Comparison of ENCODE assay signal across 1 cellular context in the genomic region with DNA sequence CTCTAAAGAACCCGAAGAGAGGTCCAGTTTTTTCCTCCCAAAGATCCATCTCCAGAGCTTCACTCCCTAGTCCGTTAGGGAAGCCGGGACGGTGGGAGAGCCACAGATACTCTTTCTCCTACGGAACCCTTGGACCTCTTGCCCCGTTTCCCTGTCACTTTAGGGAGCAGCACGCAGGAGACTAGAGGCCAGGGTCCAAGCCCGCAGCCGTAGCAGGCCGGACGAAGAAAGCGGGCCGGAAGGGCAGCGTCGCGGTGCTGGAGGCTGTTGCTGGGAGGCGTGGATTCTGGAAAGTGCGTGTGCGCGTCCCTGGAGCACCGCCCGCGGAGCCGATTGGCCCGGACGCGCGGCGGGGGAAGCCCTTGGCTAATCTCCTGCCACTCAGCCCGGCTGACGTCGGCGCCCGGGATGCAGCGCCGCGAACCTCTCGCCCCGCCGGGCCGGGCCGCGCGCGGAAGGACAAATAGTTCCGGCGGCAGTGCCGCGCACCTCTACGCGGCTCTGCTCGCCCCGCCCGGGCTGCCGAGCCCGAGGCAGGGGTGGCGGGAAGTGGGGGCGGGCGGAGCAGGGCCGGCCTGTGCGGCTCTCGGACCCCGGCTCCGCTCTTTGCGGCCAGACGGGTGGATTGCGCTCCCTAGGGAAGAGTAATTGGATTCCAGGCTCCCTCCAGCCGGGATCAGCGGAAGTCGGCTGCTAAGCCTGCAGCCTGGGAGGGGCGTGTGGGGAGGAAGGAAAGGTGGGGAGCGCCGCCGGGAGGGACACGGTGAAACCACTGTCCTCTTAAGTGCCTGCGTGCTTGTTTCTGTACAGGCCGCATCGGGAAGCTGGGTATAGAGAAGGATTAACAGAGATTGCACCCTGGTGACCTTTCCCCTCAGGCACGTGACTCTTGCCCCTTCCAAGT.
TF ChIP-seq lines count a peak whose summit lies in the region.

No MANE protein-coding gene starts in this region.

TF ChIP-seq in HepG2, 621 proteins besides CTCF, POLR2A, EP300 and RAD21 (continued from another document and continues in another):
- TF ChIP-seq, protein P1, sequence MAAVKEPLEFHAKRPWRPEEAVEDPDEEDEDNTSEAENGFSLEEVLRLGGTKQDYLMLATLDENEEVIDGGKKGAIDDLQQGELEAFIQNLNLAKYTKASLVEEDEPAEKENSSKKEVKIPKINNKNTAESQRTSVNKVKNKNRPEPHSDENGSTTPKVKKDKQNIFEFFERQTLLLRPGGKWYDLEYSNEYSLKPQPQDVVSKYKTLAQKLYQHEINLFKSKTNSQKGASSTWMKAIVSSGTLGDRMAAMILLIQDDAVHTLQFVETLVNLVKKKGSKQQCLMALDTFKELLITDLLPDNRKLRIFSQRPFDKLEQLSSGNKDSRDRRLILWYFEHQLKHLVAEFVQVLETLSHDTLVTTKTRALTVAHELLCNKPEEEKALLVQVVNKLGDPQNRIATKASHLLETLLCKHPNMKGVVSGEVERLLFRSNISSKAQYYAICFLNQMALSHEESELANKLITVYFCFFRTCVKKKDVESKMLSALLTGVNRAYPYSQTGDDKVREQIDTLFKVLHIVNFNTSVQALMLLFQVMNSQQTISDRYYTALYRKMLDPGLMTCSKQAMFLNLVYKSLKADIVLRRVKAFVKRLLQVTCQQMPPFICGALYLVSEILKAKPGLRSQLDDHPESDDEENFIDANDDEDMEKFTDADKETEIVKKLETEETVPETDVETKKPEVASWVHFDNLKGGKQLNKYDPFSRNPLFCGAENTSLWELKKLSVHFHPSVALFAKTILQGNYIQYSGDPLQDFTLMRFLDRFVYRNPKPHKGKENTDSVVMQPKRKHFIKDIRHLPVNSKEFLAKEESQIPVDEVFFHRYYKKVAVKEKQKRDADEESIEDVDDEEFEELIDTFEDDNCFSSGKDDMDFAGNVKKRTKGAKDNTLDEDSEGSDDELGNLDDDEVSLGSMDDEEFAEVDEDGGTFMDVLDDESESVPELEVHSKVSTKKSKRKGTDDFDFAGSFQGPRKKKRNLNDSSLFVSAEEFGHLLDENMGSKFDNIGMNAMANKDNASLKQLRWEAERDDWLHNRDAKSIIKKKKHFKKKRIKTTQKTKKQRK (IDR thresholded peaks at IDR 0.05; ENCODE audit: low read length), result no peak
- TF ChIP-seq ZNF558 (CRISPR knock-in tag; IDR thresholded peaks at IDR 0.05; ENCODE audit: borderline replicate concordance) (no peak; the same call in 1 of the 2 replicates), ZBTB8A (CRISPR knock-in tag; IDR thresholded peaks at IDR 0.05; ENCODE audit: borderline replicate concordance, low read depth) (no peak), KLF11 (CRISPR knock-in tag; IDR thresholded peaks at IDR 0.05) (0 out of 2 replicates have a peak, but pooled peaks have one; percentile 19), ZNF431 (CRISPR knock-in tag; IDR thresholded peaks at IDR 0.05; ENCODE audit: borderline replicate concordance, low read depth) (peak; percentile 65; the same call in 1 of the 2 replicates), NFE2 (CRISPR knock-in tag; IDR thresholded peaks at IDR 0.05) (no peak), NBN (conservative IDR thresholded peaks at IDR 0.05) (no peak), SAP130 (CRISPR knock-in tag; IDR thresholded peaks at IDR 0.05; ENCODE audit: low read depth) (peak; percentile 72), TMF1 (CRISPR knock-in tag; IDR thresholded peaks at IDR 0.05; ENCODE audit: low read depth) (peak; percentile 77), ZNF331 (CRISPR knock-in tag; IDR thresholded peaks at IDR 0.05) (0 out of 2 replicates have a peak, but pooled peaks have one; percentile 39), CAMTA2 (CRISPR knock-in tag; IDR thresholded peaks at IDR 0.05; ENCODE audit: borderline replicate concordance) (no peak), ZNF839 (CRISPR knock-in tag; IDR thresholded peaks at IDR 0.05; ENCODE audit: borderline replicate concordance) (peak; percentile 93), ZNF629 (CRISPR knock-in tag; conservative IDR thresholded peaks at IDR 0.05) (peak; percentile 70), SMAD9 (CRISPR knock-in tag; IDR thresholded peaks at IDR 0.05) (no peak; the same call in 1 of the 2 replicates)
- TF ChIP-seq, protein P2, sequence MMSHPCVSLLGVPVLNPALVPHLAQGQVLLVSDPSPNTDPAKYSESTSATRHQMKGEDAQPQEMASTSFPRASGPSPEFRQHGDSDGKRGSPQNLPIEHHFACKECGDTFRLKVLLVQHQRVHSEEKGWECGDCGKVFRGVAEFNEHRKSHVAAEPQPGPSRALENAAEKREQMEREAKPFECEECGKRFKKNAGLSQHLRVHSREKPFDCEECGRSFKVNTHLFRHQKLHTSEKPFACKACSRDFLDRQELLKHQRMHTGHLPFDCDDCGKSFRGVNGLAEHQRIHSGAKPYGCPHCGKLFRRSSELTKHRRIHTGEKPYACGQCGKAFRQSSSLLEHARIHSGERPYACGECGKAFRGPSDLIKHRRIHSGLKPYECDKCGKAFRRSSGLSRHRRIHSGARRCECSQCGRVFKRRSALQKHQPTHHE (CRISPR knock-in tag; IDR thresholded peaks at IDR 0.05; ENCODE audit: borderline replicate concordance), result no peak; the same call in 1 of the 2 replicates
- TF ChIP-seq, protein P3, sequence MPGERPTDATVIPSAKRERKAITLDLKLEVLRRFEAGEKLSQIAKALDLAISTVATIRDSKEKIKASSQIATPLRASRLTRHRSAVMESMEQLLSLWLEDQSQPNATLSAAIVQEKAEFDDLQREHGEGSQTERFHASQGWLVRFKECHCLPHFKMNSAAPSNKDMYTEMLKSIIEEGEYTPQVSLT (CRISPR knock-in tag; IDR thresholded peaks at IDR 0.05; ENCODE audit: borderline replicate concordance, low read depth), result peak; percentile 67; the same call in 1 of the 2 replicates
- TF ChIP-seq, protein P4, sequence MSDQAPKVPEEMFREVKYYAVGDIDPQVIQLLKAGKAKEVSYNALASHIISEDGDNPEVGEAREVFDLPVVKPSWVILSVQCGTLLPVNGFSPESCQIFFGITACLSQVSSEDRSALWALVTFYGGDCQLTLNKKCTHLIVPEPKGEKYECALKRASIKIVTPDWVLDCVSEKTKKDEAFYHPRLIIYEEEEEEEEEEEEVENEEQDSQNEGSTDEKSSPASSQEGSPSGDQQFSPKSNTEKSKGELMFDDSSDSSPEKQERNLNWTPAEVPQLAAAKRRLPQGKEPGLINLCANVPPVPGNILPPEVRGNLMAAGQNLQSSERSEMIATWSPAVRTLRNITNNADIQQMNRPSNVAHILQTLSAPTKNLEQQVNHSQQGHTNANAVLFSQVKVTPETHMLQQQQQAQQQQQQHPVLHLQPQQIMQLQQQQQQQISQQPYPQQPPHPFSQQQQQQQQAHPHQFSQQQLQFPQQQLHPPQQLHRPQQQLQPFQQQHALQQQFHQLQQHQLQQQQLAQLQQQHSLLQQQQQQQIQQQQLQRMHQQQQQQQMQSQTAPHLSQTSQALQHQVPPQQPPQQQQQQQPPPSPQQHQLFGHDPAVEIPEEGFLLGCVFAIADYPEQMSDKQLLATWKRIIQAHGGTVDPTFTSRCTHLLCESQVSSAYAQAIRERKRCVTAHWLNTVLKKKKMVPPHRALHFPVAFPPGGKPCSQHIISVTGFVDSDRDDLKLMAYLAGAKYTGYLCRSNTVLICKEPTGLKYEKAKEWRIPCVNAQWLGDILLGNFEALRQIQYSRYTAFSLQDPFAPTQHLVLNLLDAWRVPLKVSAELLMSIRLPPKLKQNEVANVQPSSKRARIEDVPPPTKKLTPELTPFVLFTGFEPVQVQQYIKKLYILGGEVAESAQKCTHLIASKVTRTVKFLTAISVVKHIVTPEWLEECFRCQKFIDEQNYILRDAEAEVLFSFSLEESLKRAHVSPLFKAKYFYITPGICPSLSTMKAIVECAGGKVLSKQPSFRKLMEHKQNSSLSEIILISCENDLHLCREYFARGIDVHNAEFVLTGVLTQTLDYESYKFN (CRISPR knock-in tag; conservative IDR thresholded peaks at IDR 0.05), result peak; percentile 71
- TF ChIP-seq, protein P5, sequence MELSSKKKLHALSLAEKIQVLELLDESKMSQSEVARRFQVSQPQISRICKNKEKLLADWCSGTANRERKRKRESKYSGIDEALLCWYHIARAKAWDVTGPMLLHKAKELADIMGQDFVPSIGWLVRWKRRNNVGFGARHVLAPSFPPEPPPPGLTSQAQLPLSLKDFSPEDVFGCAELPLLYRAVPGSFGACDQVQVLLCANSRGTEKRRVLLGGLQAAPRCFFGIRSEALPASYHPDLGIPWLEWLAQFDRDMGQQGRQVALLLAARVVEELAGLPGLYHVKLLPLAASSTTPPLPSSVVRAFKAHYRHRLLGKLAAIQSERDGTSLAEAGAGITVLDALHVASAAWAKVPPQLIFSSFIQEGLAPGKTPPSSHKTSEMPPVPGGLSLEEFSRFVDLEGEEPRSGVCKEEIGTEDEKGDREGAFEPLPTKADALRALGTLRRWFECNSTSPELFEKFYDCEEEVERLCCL (CRISPR knock-in tag; IDR thresholded peaks at IDR 0.05; ENCODE audit: borderline replicate concordance), result no peak
- TF ChIP-seq, protein P6, sequence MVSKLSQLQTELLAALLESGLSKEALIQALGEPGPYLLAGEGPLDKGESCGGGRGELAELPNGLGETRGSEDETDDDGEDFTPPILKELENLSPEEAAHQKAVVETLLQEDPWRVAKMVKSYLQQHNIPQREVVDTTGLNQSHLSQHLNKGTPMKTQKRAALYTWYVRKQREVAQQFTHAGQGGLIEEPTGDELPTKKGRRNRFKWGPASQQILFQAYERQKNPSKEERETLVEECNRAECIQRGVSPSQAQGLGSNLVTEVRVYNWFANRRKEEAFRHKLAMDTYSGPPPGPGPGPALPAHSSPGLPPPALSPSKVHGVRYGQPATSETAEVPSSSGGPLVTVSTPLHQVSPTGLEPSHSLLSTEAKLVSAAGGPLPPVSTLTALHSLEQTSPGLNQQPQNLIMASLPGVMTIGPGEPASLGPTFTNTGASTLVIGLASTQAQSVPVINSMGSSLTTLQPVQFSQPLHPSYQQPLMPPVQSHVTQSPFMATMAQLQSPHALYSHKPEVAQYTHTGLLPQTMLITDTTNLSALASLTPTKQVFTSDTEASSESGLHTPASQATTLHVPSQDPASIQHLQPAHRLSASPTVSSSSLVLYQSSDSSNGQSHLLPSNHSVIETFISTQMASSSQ (IDR thresholded peaks at IDR 0.05; ENCODE audit: low read depth), result no peak
- TF ChIP-seq, protein P6 (CRISPR knock-in tag; IDR thresholded peaks at IDR 0.05; ENCODE audit: borderline replicate concordance), result 0 out of 2 replicates have a peak, but pooled peaks have one; percentile 60
- TF ChIP-seq, protein P7, sequence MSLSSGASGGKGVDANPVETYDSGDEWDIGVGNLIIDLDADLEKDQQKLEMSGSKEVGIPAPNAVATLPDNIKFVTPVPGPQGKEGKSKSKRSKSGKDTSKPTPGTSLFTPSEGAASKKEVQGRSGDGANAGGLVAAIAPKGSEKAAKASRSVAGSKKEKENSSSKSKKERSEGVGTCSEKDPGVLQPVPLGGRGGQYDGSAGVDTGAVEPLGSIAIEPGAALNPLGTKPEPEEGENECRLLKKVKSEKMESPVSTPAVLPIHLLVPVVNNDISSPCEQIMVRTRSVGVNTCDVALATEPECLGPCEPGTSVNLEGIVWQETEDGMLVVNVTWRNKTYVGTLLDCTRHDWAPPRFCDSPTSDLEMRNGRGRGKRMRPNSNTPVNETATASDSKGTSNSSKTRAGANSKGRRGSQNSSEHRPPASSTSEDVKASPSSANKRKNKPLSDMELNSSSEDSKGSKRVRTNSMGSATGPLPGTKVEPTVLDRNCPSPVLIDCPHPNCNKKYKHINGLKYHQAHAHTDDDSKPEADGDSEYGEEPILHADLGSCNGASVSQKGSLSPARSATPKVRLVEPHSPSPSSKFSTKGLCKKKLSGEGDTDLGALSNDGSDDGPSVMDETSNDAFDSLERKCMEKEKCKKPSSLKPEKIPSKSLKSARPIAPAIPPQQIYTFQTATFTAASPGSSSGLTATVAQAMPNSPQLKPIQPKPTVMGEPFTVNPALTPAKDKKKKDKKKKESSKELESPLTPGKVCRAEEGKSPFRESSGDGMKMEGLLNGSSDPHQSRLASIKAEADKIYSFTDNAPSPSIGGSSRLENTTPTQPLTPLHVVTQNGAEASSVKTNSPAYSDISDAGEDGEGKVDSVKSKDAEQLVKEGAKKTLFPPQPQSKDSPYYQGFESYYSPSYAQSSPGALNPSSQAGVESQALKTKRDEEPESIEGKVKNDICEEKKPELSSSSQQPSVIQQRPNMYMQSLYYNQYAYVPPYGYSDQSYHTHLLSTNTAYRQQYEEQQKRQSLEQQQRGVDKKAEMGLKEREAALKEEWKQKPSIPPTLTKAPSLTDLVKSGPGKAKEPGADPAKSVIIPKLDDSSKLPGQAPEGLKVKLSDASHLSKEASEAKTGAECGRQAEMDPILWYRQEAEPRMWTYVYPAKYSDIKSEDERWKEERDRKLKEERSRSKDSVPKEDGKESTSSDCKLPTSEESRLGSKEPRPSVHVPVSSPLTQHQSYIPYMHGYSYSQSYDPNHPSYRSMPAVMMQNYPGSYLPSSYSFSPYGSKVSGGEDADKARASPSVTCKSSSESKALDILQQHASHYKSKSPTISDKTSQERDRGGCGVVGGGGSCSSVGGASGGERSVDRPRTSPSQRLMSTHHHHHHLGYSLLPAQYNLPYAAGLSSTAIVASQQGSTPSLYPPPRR (CRISPR knock-in tag; IDR thresholded peaks at IDR 0.05; ENCODE audit: borderline replicate concordance), result peak; percentile 64; the same call in 1 of the 2 replicates
- TF ChIP-seq, protein P8, sequence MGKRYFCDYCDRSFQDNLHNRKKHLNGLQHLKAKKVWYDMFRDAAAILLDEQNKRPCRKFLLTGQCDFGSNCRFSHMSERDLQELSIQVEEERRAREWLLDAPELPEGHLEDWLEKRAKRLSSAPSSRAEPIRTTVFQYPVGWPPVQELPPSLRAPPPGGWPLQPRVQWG (CRISPR knock-in tag; IDR thresholded peaks at IDR 0.05; ENCODE audit: borderline replicate concordance, low read depth), result no peak
- TF ChIP-seq, protein P9, sequence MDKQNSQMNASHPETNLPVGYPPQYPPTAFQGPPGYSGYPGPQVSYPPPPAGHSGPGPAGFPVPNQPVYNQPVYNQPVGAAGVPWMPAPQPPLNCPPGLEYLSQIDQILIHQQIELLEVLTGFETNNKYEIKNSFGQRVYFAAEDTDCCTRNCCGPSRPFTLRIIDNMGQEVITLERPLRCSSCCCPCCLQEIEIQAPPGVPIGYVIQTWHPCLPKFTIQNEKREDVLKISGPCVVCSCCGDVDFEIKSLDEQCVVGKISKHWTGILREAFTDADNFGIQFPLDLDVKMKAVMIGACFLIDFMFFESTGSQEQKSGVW (CRISPR knock-in tag; IDR thresholded peaks at IDR 0.05; ENCODE audit: borderline replicate concordance), result no peak
- TF ChIP-seq, protein P10, sequence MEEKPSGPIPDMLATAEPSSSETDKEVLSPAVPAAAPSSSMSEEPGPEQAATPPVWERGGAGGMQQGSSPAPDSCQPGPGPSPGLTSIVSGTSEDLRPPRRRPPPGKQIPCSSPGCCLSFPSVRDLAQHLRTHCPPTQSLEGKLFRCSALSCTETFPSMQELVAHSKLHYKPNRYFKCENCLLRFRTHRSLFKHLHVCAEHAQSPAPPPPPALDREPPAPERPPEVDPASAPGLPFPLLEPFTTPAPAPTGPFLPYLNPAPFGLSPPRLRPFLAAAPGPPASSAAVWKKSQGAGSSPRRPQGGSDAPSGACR (CRISPR knock-in tag; IDR thresholded peaks at IDR 0.05), result peak; percentile 84
